In genomic region chr14:81221579-81222102, GRCh38 we compare ENCODE assay signal across 8 cellular contexts. TPM values are rescaled to one million over a fixed set of nuclear protein-coding genes. Genes with fewer than 3 reads are reported as not detected.
A peak's percentile ranks its signal among the peaks of the same experiment; 100 is the strongest.
DNase-seq lines count a peak whose midpoint lies in the region; ATAC-seq and TF ChIP-seq lines count a peak whose summit lies in the region.

No MANE protein-coding gene starts in this region.

- H3K27ac ChIP-seq in esophagus muscularis mucosa (replicated peaks in 1 of 4): peak overlapping the region; percentile 96 to 99 (median 98)

- no peaks in the 10 kb centered on the region for H3K36me3 ChIP-seq in esophagus muscularis mucosa

- intact Hi-C loops in esophagus muscularis mucosa (cut with DNase I): loop anchor here (10.0 kb wide), 1 partner anchor 1163 kb away; no protein-coding TSS in a partner anchor

- WGBS in esophagus muscularis mucosa: 28% methylated on average over 15 of the region's 16 CpGs

- peaks cover 22 to 33% (median 31%) of the 10 kb centered on the region in 4 donors for H3K4me1 ChIP-seq in esophagus muscularis mucosa

- H3K9me3 ChIP-seq in esophagus muscularis mucosa: no peaks in the 10 kb centered on the region

- no peaks in the 10 kb centered on the region for H3K27me3 ChIP-seq in esophagus muscularis mucosa

- peak; percentile 59 to 86 (median 73) for DNase-seq in NCI-H1417 (lab: John Stamatoyannopoulos, UW)
- DNase-seq in NCI-H1417 treated with DMSO at 0.1 percent for 48 hours (lab: John Stamatoyannopoulos, UW): no peak
- peak; percentile 36 for DNase-seq in SHP77 treated with DMSO at 0.1 percent for 48 hours (lab: John Stamatoyannopoulos, UW)
- DNase-seq in esophagus muscularis mucosa (ENCODE audit: extremely low spot score): no peak
- DNase-seq in pons (ENCODE audit: low spot score): peak; percentile 69
- DNase-seq in globus pallidus (ENCODE audit: low spot score): no peak
- no peak for DNase-seq in NCI-H226

- no peak for TF ChIP-seq POLR2A in esophagus muscularis mucosa (IDR thresholded peaks at IDR 0.05; ENCODE audit: low read depth)

- no peak for TF ChIP-seq CTCF in esophagus muscularis mucosa (IDR thresholded peaks at IDR 0.05)

- H3K4me3 ChIP-seq in esophagus muscularis mucosa: peak overlapping the region; percentile 78 to 84 (median 81)

- TF ChIP-seq EP300 in esophagus muscularis mucosa (IDR thresholded peaks at IDR 0.05): no peak

- no peak for ATAC-seq in HG02763 (IDR thresholded peaks at IDR 0.05; ENCODE audit: unreplicated experiment)

RNA-seq across cellular contexts. Expression of gene GTF2A1, which starts 0.9 kb away (rescaled TPM):
- total RNA-seq in esophagus muscularis mucosa: 10 to 100 TPM; 17.1 to 35.1 (median 28.4) TPM

Comparison
In these comparisons a context has a peak if more than half of its experiments do, and no peak if none do; other contexts are left out.
1. DNase-seq: peak in NCI-H1417 (3 of 3), SHP77 treated with DMSO at 0.1 percent for 48 hours (single experiment) and pons (single experiment); none in NCI-H1417 treated with DMSO at 0.1 percent for 48 hours (single experiment), esophagus muscularis mucosa (single experiment), globus pallidus (single experiment) and NCI-H226 (single experiment).